In the genomic region with DNA sequence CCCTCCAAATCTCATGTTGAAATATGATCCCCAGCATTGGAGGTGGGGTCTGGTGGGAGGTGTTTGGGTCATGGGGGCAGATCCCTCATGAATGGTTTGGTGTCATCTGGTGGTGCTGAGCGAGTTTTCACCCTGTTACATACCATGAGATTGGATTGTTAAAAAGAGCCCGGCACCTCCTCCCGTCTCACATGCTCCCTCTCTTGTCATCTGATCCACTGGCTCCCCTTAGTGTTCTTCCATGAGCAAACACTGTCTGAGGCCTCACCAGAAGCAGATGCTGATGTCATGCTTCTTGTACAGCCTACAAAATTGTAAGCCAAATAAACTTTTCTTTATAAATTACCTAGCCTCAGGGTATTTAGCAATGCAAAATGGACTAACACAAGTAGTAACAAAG, we compare ENCODE assay signal across 25 cellular contexts.
DNase-seq lines count a peak whose midpoint lies in the region; FAIRE-seq and TF ChIP-seq lines count a peak whose summit lies in the region.
"Had no signal": no experiment of that assay in that cellular context is flagged by ENCODE, and none has a peak within 500 bp of the region (broad histone marks: within the 10 kb centered on the region; RNA-seq: fewer than 3 reads in every experiment).

No MANE protein-coding gene starts in this region.

- H2BK120ac ChIP-seq in H9 (ENCODE audit: low read depth, low read length, poor library complexity, severe bottlenecking): no peak overlapping the region

- no peak overlapping the region for H3K4me3 Mint-ChIP-seq in H9
- H3K4me3 Mint-ChIP-seq: activated CD4-positive, alpha-beta T cell treated with anti-CD3 and anti-CD28 coated beads, Interleukin-2, amount 10 ng/mL, durations not matched to agents 24 days and 14 days; activated naive CD4-positive, alpha-beta T cell treated with anti-CD3 and anti-CD28 coated beads for 36 hours; activated T-cell treated with anti-CD3 and anti-CD28 coated beads, Interleukin-2, amount 50 U/mL, for 72 hours; CD4-positive, alpha-beta memory T cell; T-helper 1 cell treated with Interleukin-12 subunit alpha and Interleukin-12 subunit beta and Interleukin-4 antibody, amounts not matched to agents 30 μg/mL and 1 μg/mL, for 36 hours had no signal

- H3K56ac ChIP-seq in H9 (ENCODE audit: insufficient read length, low read depth, low read length): no peak overlapping the region

- H4K20me1 ChIP-seq in H9 (ENCODE audit: control insufficient read depth, insufficient read depth, insufficient read length): no peaks in the 10 kb centered on the region

- H3K4me2 ChIP-seq in H9 (ENCODE audit: insufficient read depth, insufficient read length, low read length): no peak overlapping the region
- H3K4me2 ChIP-seq: hepatocyte had no signal

- TF ChIP-seq POLR2A in ovary (IDR thresholded peaks at IDR 0.05) (no peak), GM12892 (IDR thresholded peaks at IDR 0.05; ENCODE audit: low read depth, low read length) (no peak)

- no peaks in the 10 kb centered on the region for H3K79me2 ChIP-seq in H9 (ENCODE audit: insufficient read depth, low read length)
- H3K79me2 ChIP-seq: hepatocyte had no signal

- FAIRE-seq in GM12892 (lab: Jason Lieb, UNC): no peak

- intact Hi-C loops in ovary (cut with DNase I): no loop called here

- H3K4me1 Mint-ChIP-seq in H9: peaks cover 2 to 3% of the 10 kb centered on the region in 2 experiments; a peak in 1 of 4 replicates
- H3K4me1 Mint-ChIP-seq: activated CD4-positive, alpha-beta T cell treated with anti-CD3 and anti-CD28 coated beads, Interleukin-2, amount 10 ng/mL, durations not matched to agents 24 days and 14 days; CD4-positive, alpha-beta memory T cell had no signal

- H3K27ac ChIP-seq in C4-2B (no peak overlapping the region), H9 (ENCODE audit: insufficient read length, low read depth, low read length) (no peak overlapping the region), iPS DF 6.9 (ENCODE audit: low read length) (no peak overlapping the region), ovary (no peak overlapping the region)
- H3K27ac ChIP-seq: brain microvascular endothelial cell, esophagus muscularis mucosa, hepatocyte, right lobe of liver, testis, vagina had no signal

- H3K36me3 Mint-ChIP-seq in H9 (ENCODE audit: insufficient read depth in 1 of 3, low read depth in 3 of 3): peaks cover 1 to 9% (median 3%) of the 10 kb centered on the region in 3 experiments; a peak in 4 of 7 replicates

- H3K36me3 ChIP-seq in iPS DF 6.9 (ENCODE audit: control insufficient read depth, insufficient read depth, low read length) (no peaks in the 10 kb centered on the region), ovary (no peaks in the 10 kb centered on the region)
- H3K36me3 ChIP-seq: brain microvascular endothelial cell, esophagus muscularis mucosa, right lobe of liver, vagina had no signal

- no peak overlapping the region for H3K18ac ChIP-seq in H9 (ENCODE audit: insufficient read length, low read depth, low read length)

- no peak overlapping the region for H3K23ac ChIP-seq in H9 (ENCODE audit: insufficient read length, low read depth, low read length)

- no CpG with 5 or more reads among the region's 3 CpGs for WGBS in H9 (ENCODE audit: extremely low coverage, insufficient read length, low lambda C conversion rate)
- WGBS in iPS DF 6.9 (ENCODE audit: insufficient coverage, insufficient read length): no CpG with 5 or more reads among the region's 3 CpGs
- 80 to 85% (median 82%) methylated on average over 3 of the region's 3 CpGs for WGBS in ovary, 3 donors

- no peak overlapping the region for H3T11ph ChIP-seq in H9 (ENCODE audit: low read length)

- H4K91ac ChIP-seq in H9 (ENCODE audit: insufficient read length, low read depth, low read length): no peak overlapping the region

- H4K5ac ChIP-seq in H9 (ENCODE audit: insufficient read length, low read depth, low read length): no peak overlapping the region

- H3K9ac ChIP-seq in H9 (ENCODE audit: extremely low read depth, insufficient read length, low read length): no peak overlapping the region

- no peak overlapping the region for H2BK15ac ChIP-seq in H9 (ENCODE audit: low read depth, low read length)

- H2BK5ac ChIP-seq in H9 (ENCODE audit: insufficient read length, low read length): no peak overlapping the region

- no peak overlapping the region for H2BK12ac ChIP-seq in H9 (ENCODE audit: insufficient read length, low read depth, low read length)

- H2AK5ac ChIP-seq in H9 (ENCODE audit: insufficient read length, low read length): no peak overlapping the region

- no peaks in the 10 kb centered on the region for H3K23me2 ChIP-seq in H9 (ENCODE audit: insufficient read length, low read depth, low read length, poor library complexity, severe bottlenecking)

- no peak overlapping the region for H4K8ac ChIP-seq in H9 (replicated peaks; ENCODE audit: insufficient read length, low read depth, low read length)

- H3K79me1 ChIP-seq in H9 (ENCODE audit: insufficient read depth, low read depth, low read length, poor library complexity, severe bottlenecking): no peaks in the 10 kb centered on the region

- H3K4me1 ChIP-seq in H9 (ENCODE audit: insufficient read depth, low read length) (no peaks in the 10 kb centered on the region), iPS DF 6.9 (ENCODE audit: control insufficient read depth, insufficient read depth, low read length) (no peaks in the 10 kb centered on the region), ovary (ENCODE audit: insufficient read depth) (no peaks in the 10 kb centered on the region)
- H3K4me1 ChIP-seq: esophagus muscularis mucosa, right lobe of liver, testis, vagina had no signal

- DNase-seq in H9 (peak; percentile 62), OCI-M1 (lab: John Stamatoyannopoulos, UW) (peak; percentile 16), iPS DF 6.9 (ENCODE audit: low read depth, low spot score) (peak; percentile 22), ovary (no peak), GM12892 (ENCODE audit: insufficient read length) (no peak), mucosa of gallbladder (ENCODE audit: low spot score) (no peak)
- DNase-seq: activated CD4-positive, alpha-beta T cell treated with anti-CD3 and anti-CD28 coated beads, Interleukin-2, amount 10 ng/mL, durations not matched to agents 24 days and 14 days; activated naive CD4-positive, alpha-beta T cell treated with anti-CD3 and anti-CD28 coated beads for 36 hours; activated T-cell treated with anti-CD3 and anti-CD28 coated beads, Interleukin-2, amount 50 U/mL, for 72 hours; brain microvascular endothelial cell; CD4-positive, alpha-beta memory T cell; DMS153; foreskin melanocyte; GOT3; NCI-H1694; NCI-H446; right lobe of liver; stimulated activated naive CD4-positive, alpha-beta T cell treated with Interleukin-2 at 50 U/mL for 16 hours; testis had no signal

- H3K27me3 Mint-ChIP-seq in H9 (ENCODE audit: low read depth): no peaks in the 10 kb centered on the region

- no peak overlapping the region for H2AFZ ChIP-seq in H9 (ENCODE audit: low read length)
- H2AFZ ChIP-seq: hepatocyte had no signal

- peaks cover 5% of the 10 kb centered on the region in 2 experiments for H3K9me3 Mint-ChIP-seq in H9

- no peaks in the 10 kb centered on the region for H3K9me3 ChIP-seq in H9 (ENCODE audit: control insufficient read depth, low read depth, low read length)
- H3K9me3 ChIP-seq in iPS DF 6.9 (ENCODE audit: control insufficient read depth, insufficient read depth, low read length): no peaks in the 10 kb centered on the region
- no peaks in the 10 kb centered on the region for H3K9me3 ChIP-seq in ovary
- H3K9me3 ChIP-seq: esophagus muscularis mucosa, testis, vagina had no signal

- H3K27ac Mint-ChIP-seq in H9: no peak overlapping the region; a peak in 1 of 7 replicates
- H3K27ac Mint-ChIP-seq: activated CD4-positive, alpha-beta T cell treated with anti-CD3 and anti-CD28 coated beads, Interleukin-2, amount 10 ng/mL, durations not matched to agents 24 days and 14 days; activated naive CD4-positive, alpha-beta T cell treated with anti-CD3 and anti-CD28 coated beads for 36 hours; activated T-cell treated with anti-CD3 and anti-CD28 coated beads, Interleukin-2, amount 50 U/mL, for 72 hours; CD4-positive, alpha-beta memory T cell; T-helper 1 cell treated with Interleukin-12 subunit alpha and Interleukin-12 subunit beta and Interleukin-4 antibody, amounts not matched to agents 30 μg/mL and 1 μg/mL, for 36 hours had no signal

- no peak for TF ChIP-seq EP300 in ovary (IDR thresholded peaks at IDR 0.05)

- no peak overlapping the region for H3K4ac ChIP-seq in H9 (ENCODE audit: low read depth, low read length)

- peak; percentile 14; the same call in 1 of the 2 replicates for TF ChIP-seq CTCF in C4-2B (conservative IDR thresholded peaks at IDR 0.05)
- peak; percentile 42 for TF ChIP-seq CTCF in H9 (conservative IDR thresholded peaks at IDR 0.05)
- no peak for TF ChIP-seq CTCF in ovary (IDR thresholded peaks at IDR 0.05)

- no peak overlapping the region for H2BK20ac ChIP-seq in H9 (ENCODE audit: low read depth, low read length, poor library complexity, severe bottlenecking)

- no peak overlapping the region for H3K14ac ChIP-seq in H9 (ENCODE audit: insufficient read depth, low read length)

- H3K4me3 ChIP-seq in iPS DF 6.9 (ENCODE audit: low read length): no peak overlapping the region
- no peak overlapping the region for H3K4me3 ChIP-seq in ovary
- H3K4me3 ChIP-seq: esophagus muscularis mucosa, hepatocyte, lung, right lobe of liver, testis, vagina had no signal

- no peaks in the 10 kb centered on the region for H3K27me3 ChIP-seq in H9 (ENCODE audit: insufficient read depth, low read length)
- no peaks in the 10 kb centered on the region for H3K27me3 ChIP-seq in iPS DF 6.9 (ENCODE audit: control insufficient read depth, insufficient read depth, low read length)
- H3K27me3 ChIP-seq in ovary: no peaks in the 10 kb centered on the region
- H3K27me3 ChIP-seq: brain microvascular endothelial cell, esophagus muscularis mucosa, hepatocyte, right lobe of liver, testis, vagina had no signal

Comparison
In these comparisons a context has a peak if more than half of its experiments do, and no peak if none do; other contexts are left out.
1. CTCF ChIP-seq: peak in C4-2B (single experiment) and H9 (single experiment); none in ovary (0 of 3).
2. DNase-seq: peak in H9 (single experiment), OCI-M1 (single experiment) and iPS DF 6.9 (single experiment); none in ovary (0 of 5), GM12892 (single experiment) and mucosa of gallbladder (single experiment).